ENCODE assay signal across 31 cellular contexts in the genomic region with DNA sequence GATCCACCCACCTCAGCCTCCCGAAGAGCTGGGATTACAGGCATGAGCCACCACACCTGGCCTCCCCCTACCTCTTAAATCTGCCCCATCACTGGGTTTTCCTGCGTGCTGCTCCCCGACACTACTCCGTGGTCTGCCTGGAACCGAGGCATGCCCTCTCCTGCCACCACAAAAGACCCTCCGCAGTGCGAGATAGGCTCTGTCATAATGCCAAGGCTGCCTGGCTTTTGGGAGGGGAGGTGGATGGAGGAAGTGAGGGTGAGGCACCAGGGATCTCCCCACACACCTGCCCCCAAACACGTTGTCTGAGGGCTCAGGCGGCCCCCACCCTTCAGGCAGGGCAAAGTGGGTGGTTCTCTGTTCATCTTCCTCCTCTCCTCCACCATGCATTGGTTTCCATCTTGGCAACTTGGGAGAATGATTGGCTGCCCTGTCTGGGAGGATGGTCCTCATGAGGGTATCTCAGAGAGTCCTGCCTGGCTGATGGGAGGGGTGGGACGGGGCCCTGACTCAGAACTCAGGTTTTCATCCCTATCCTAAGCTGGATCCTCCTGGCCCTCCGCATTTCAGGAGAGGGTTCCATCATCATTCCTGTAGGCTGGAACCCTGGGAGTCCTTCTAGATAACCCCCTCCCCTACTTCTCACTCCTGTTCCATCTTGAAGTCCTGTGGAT. TPM values are rescaled to one million over a fixed set of nuclear protein-coding genes. Genes with fewer than 3 reads are reported as not detected.
"Had no signal": no experiment of that assay in that cellular context is flagged by ENCODE, and none has a peak within 500 bp of the region (broad histone marks: within the 10 kb centered on the region; RNA-seq: fewer than 3 reads in every experiment).

No MANE protein-coding gene starts in this region.

- H3K27ac ChIP-seq: Peyer's patch, RWPE1, SJSA1 had no signal

- H3K36me3 ChIP-seq: Peyer's patch, SJSA1 had no signal

- DNase-seq: activated CD4-positive, alpha-beta T cell treated with anti-CD3 and anti-CD28 coated beads for 4 hours; activated CD4-positive, alpha-beta T cell treated with anti-CD3 and anti-CD28 coated beads, Interleukin-2, amount 50 U/mL, for 48 hours; activated CD8-positive, alpha-beta memory T cell treated with anti-CD3 and anti-CD28 coated beads, Interleukin-2, amount 10 ng/mL, durations not matched to agents 7 days and 5 days; activated effector memory CD4-positive, alpha-beta T cell treated with Interleukin-2 at 50 U/mL for 16 hours; activated naive CD4-positive, alpha-beta T cell; activated T-cell treated with anti-CD3 and anti-CD28 coated beads, Interleukin-2, amount 50 U/mL, for 24 hours; aorta; KG1; NCI-H1048; NCI-H1417 treated with DMSO at 0.1 percent for 48 hours; NCI-H1694; NCI-H2029; NCI-H2107; NCI-H345; NCI-H510A; NCI-H526 treated with DMSO at 0.1 percent for 48 hours; NCI-H82; OCI-M1; Peyer's patch; SHP77; SW 1271 had no signal

- H3K27ac Mint-ChIP-seq: activated CD8-positive, alpha-beta memory T cell treated with anti-CD3 and anti-CD28 coated beads, Interleukin-2, amount 10 ng/mL, durations not matched to agents 7 days and 5 days; activated naive CD4-positive, alpha-beta T cell treated with anti-CD3 and anti-CD28 coated beads, Interleukin-2, amount 50 U/mL, for 24 hours; activated T-cell treated with anti-CD3 and anti-CD28 coated beads, Interleukin-2, amount 50 U/mL, for 24 hours; activated T-helper 1 cell treated with anti-CD3 and anti-CD28 coated beads, Interleukin-12 subunit alpha, Interleukin-12 subunit beta, Interleukin-2, Interleukin-4 antibody, amounts not matched to agents 30 ng/mL and 10 ng/mL and 1 ng/mL, durations not matched to agents 14 hours and 24 hours and 36 hours; IgD-negative memory B cell; T-helper 2 cell treated with Interferon-gamma antibody and Interleukin-4, amounts not matched to agents 5 μg/mL and 100 μg/mL, for 36 hours had no signal

- H3K4me3 Mint-ChIP-seq: activated CD8-positive, alpha-beta memory T cell treated with anti-CD3 and anti-CD28 coated beads, Interleukin-2, amount 10 ng/mL, durations not matched to agents 7 days and 5 days; activated naive CD4-positive, alpha-beta T cell treated with anti-CD3 and anti-CD28 coated beads, Interleukin-2, amount 50 U/mL, for 24 hours; activated T-cell treated with anti-CD3 and anti-CD28 coated beads, Interleukin-2, amount 50 U/mL, for 24 hours; activated T-helper 1 cell treated with anti-CD3 and anti-CD28 coated beads, Interleukin-12 subunit alpha, Interleukin-12 subunit beta, Interleukin-2, Interleukin-4 antibody, amounts not matched to agents 30 ng/mL and 10 ng/mL and 1 ng/mL, durations not matched to agents 14 hours and 24 hours and 36 hours; IgD-negative memory B cell; T-helper 2 cell treated with Interferon-gamma antibody and Interleukin-4, amounts not matched to agents 5 μg/mL and 100 μg/mL, for 36 hours had no signal

- H3K4me1 Mint-ChIP-seq: activated CD8-positive, alpha-beta memory T cell treated with anti-CD3 and anti-CD28 coated beads, Interleukin-2, amount 10 ng/mL, durations not matched to agents 7 days and 5 days; activated naive CD4-positive, alpha-beta T cell treated with anti-CD3 and anti-CD28 coated beads, Interleukin-2, amount 50 U/mL, for 24 hours; IgD-negative memory B cell had no signal

- H3K27me3 ChIP-seq: Peyer's patch, SJSA1 had no signal

- H3K9me3 Mint-ChIP-seq: activated naive CD4-positive, alpha-beta T cell treated with anti-CD3 and anti-CD28 coated beads, Interleukin-2, amount 50 U/mL, for 24 hours; activated T-cell treated with anti-CD3 and anti-CD28 coated beads, Interleukin-2, amount 50 U/mL, for 24 hours; activated T-helper 1 cell treated with anti-CD3 and anti-CD28 coated beads, Interleukin-12 subunit alpha, Interleukin-12 subunit beta, Interleukin-2, Interleukin-4 antibody, amounts not matched to agents 30 ng/mL and 10 ng/mL and 1 ng/mL, durations not matched to agents 14 hours and 24 hours and 36 hours; T-helper 2 cell treated with Interferon-gamma antibody and Interleukin-4, amounts not matched to agents 5 μg/mL and 100 μg/mL, for 36 hours had no signal

- H3K4me3 ChIP-seq: Peyer's patch, SJSA1 had no signal

- H3K36me3 Mint-ChIP-seq: activated CD8-positive, alpha-beta memory T cell treated with anti-CD3 and anti-CD28 coated beads, Interleukin-2, amount 10 ng/mL, durations not matched to agents 7 days and 5 days; activated naive CD4-positive, alpha-beta T cell treated with anti-CD3 and anti-CD28 coated beads, Interleukin-2, amount 50 U/mL, for 24 hours had no signal

- ATAC-seq: activated CD4-positive, CD25-positive, alpha-beta regulatory T cell treated with anti-CD3 and anti-CD28 coated beads, Interleukin-2, amount 50 U/mL, for 24 hours; activated CD8-positive, alpha-beta memory T cell treated with anti-CD3 and anti-CD28 coated beads, Interleukin-2, amount 10 ng/mL, durations not matched to agents 7 days and 5 days; SK-N-SH treated with all-trans-retinoic acid at 6 μM for 48 hours had no signal

- H3K27me3 Mint-ChIP-seq: activated naive CD4-positive, alpha-beta T cell treated with anti-CD3 and anti-CD28 coated beads, Interleukin-2, amount 50 U/mL, for 24 hours; activated T-cell treated with anti-CD3 and anti-CD28 coated beads, Interleukin-2, amount 50 U/mL, for 24 hours had no signal

- H3K9me3 ChIP-seq: Peyer's patch, SJSA1 had no signal

RNA-seq across cellular contexts. Expression of gene TNS4, which starts 35.0 kb away (rescaled TPM):
- total RNA-seq: LHCN-M2, M059J, SJSA1 had no signal
- polyA plus RNA-seq: IgD-negative memory B cell had no signal

RNA-seq across cellular contexts. Expression of gene TOP2A, which starts 48.7 kb away (rescaled TPM):
- polyA plus RNA-seq: IgD-negative memory B cell had no signal
